In genomic region chr9:89602978-89603628, GRCh38 we compare ENCODE assay signal across 8 cellular contexts. TPM values are rescaled to one million over a fixed set of nuclear protein-coding genes. Genes with fewer than 3 reads are reported as not detected.
A peak's percentile ranks its signal among the peaks of the same experiment; 100 is the strongest.
DNase-seq lines count a peak whose midpoint lies in the region; ATAC-seq and TF ChIP-seq lines count a peak whose summit lies in the region.

No MANE protein-coding gene starts in this region.

- TF ChIP-seq POLR2A in right lobe of liver (IDR thresholded peaks at IDR 0.05) = no peak

- intact Hi-C loops in dorsolateral prefrontal cortex (cut with DNase I) (loop anchor here (1.0 to 10.0 kb wide), 7 partner anchors 74 to 1042 kb away; partner anchors contain the start of gene DIRAS2 (in 1 of the 2)), right lobe of liver (cut with DNase I) (loop anchor here (5.0 to 10.0 kb wide), 5 partner anchors 52 to 499 kb away; no protein-coding TSS in a partner anchor)

- peaks cover 0 to 11% (median 4%) of the 10 kb centered on the region in 4 donors for H3K36me3 ChIP-seq in right lobe of liver

- peaks cover 0 to 25% (median 9%) of the 10 kb centered on the region in 4 donors for H3K4me1 ChIP-seq in right lobe of liver

- 1% methylated on average over 16 of the region's 24 CpGs for WGBS in right lobe of liver (ENCODE audit: insufficient coverage, low coverage, low lambda C conversion rate, missing lambda C conversion rate)

- DNase-seq in DMS 273 treated with DMSO at 0.1 percent for 48 hours (lab: John Stamatoyannopoulos, UW) (peak; percentile 55), NCI-H69 (lab: John Stamatoyannopoulos, UW) (peak; percentile 99), dorsolateral prefrontal cortex (peak; percentile 88 to 94 (median 92)), right lobe of liver (peak; percentile 93 to 94 (median 94))
- peak; percentile 93 to 95 for DNase-seq in activated CD4-positive, alpha-beta T cell treated with anti-CD3 and anti-CD28 coated beads, Interleukin-2, amount 50 U/mL, for 48 hours
- DNase-seq in stimulated activated CD4-positive, alpha-beta T cell treated with anti-CD3 and anti-CD28 coated beads, Interleukin-2, amount 100 ng/mL, for 24 hours = peak; percentile 93 to 94

- peak; percentile 67 to 94 (median 86) for TF ChIP-seq CTCF in dorsolateral prefrontal cortex (IDR thresholded peaks at IDR 0.05 in 54 of 56, conservative IDR thresholded peaks at IDR 0.05 in 2 of 56; ENCODE audit: low read depth in 1 of 56, partially characterized antibody in 56 of 56)
- TF ChIP-seq CTCF in right lobe of liver (IDR thresholded peaks at IDR 0.05) = peak; percentile 86 to 88 (median 88)

- H3K27me3 ChIP-seq in dorsolateral prefrontal cortex (no peaks in the 10 kb centered on the region), right lobe of liver (no peaks in the 10 kb centered on the region)

- no peaks in the 10 kb centered on the region for H3K9me3 ChIP-seq in right lobe of liver

- peak overlapping the region; percentile 6 to 89 (median 78) for H3K4me3 ChIP-seq in dorsolateral prefrontal cortex
- H3K4me3 ChIP-seq in right lobe of liver = peak overlapping the region; percentile 72 to 92 (median 84)

- ATAC-seq in HG03432 (IDR thresholded peaks at IDR 0.05; ENCODE audit: unreplicated experiment) (peak; percentile 45), right lobe of liver (peak; percentile 34 to 51 (median 48)), GM18861 (IDR thresholded peaks at IDR 0.05; ENCODE audit: unreplicated experiment) (no peak)

- peak overlapping the region in 35 of 59 donors; percentile 5 to 96 (median 88) for H3K27ac ChIP-seq in dorsolateral prefrontal cortex
- peak overlapping the region in 2 of 3 donors; percentile 87 for H3K27ac ChIP-seq in right lobe of liver

RNA-seq across cellular contexts. Expression of gene GADD45G, which starts 1.7 kb away (rescaled TPM):
- total RNA-seq in dorsolateral prefrontal cortex (10 to 100 TPM in 73 of 120 experiments, 1 to 10 TPM in 47; 2.4 to 44.3 (median 11.7) TPM), right lobe of liver (100 to 1,000 TPM in 2 of 6 experiments, 10 to 100 TPM in 4; 11.4 to 130 (median 30.9) TPM)
